In the genomic region with DNA sequence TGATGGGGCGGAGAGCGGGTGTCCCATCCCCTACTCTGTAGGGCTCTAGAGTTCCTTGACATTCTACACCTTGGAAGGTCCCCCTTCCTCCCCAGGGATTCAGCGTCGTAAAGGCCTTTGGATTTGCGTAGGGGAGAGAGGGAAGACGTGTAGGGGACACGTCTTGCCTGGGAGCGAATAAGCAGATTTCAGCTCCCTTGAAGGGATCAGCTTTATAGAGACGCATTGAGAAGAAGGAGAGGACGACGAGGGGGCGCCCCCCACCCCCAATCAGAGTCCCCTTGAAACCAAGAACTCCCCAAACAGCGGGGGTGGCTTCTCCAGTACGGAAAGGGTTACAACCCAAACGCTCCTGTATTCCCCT, we compare ENCODE assay signal across 8 cellular contexts. TPM values are rescaled to one million over a fixed set of nuclear protein-coding genes. Genes with fewer than 3 reads are reported as not detected.
DNase-seq lines count a peak whose midpoint lies in the region; ATAC-seq and TF ChIP-seq lines count a peak whose summit lies in the region.

No MANE protein-coding gene starts in this region.

- peak; percentile 1 for ATAC-seq in HG02885 (IDR thresholded peaks at IDR 0.05; ENCODE audit: poor library complexity, unreplicated experiment)
- ATAC-seq in GM21717 (IDR thresholded peaks at IDR 0.05; ENCODE audit: unreplicated experiment) = no peak

- H3K36me3 ChIP-seq in ascending aorta (peaks cover 26 to 31% of the 10 kb centered on the region in 2 donors), thyroid gland (peaks cover 16 to 30% of the 10 kb centered on the region in 2 donors)

- no peak for TF ChIP-seq CTCF in AG09309 (IDR thresholded peaks at IDR 0.05; ENCODE audit: control insufficient read depth, insufficient read depth, low read depth, low read length, missing control alignments)
- TF ChIP-seq CTCF in ascending aorta (IDR thresholded peaks at IDR 0.05) = no peak
- TF ChIP-seq CTCF in thyroid gland (IDR thresholded peaks at IDR 0.05) = no peak
- no peak for TF ChIP-seq CTCF in GM13977 (IDR thresholded peaks at IDR 0.05; ENCODE audit: extremely low read depth, insufficient read depth, missing control alignments)

- intact Hi-C loops in ascending aorta (cut with DNase I) (loop anchor here (2.0 kb wide), 1 partner anchor 554 kb away; a partner anchor contains a TSS), thyroid gland (cut with DNase I) (no loop called here)

- H3K4me1 ChIP-seq in ascending aorta = peaks cover 8 to 27% of the 10 kb centered on the region in 2 donors
- H3K4me1 ChIP-seq in thyroid gland = peaks cover 10 to 13% of the 10 kb centered on the region in 2 donors

- in situ Hi-C loops in GM13977 (cut with MboI; ENCODE audit: low pct_unique_long_range_greater_than_20kb, low sequenced_read_pairs, unreplicated experiment) = no loop called here

- WGBS in thyroid gland, 2 donors = 1 to 3% methylated on average over 15 of the region's 15 CpGs

- no peak for TF ChIP-seq POLR2A in thyroid gland (IDR thresholded peaks at IDR 0.05)

- no peak for DNase-seq in AG09309 (ENCODE audit: low read depth)
- no peak for DNase-seq in ascending aorta (ENCODE audit: low spot score in 2 of 2)
- DNase-seq in left kidney (ENCODE audit: low read depth, low spot score) = peak; percentile 46
- DNase-seq in thyroid gland = no peak
- no peak for DNase-seq in GM13977 (ENCODE audit: low spot score)
- no peak for DNase-seq in stimulated activated CD8-positive, alpha-beta memory T cell treated with anti-CD3 and anti-CD28 coated beads, Interleukin-4, amount 100 ng/mL, for 48 hours

- H3K4me3 ChIP-seq in AG09309 (ENCODE audit: control insufficient read depth, low read depth, low read length) (peak overlapping the region; percentile 81), ascending aorta (peak overlapping the region; percentile 81 to 87), thyroid gland (replicated peaks in 1 of 3) (peak overlapping the region; percentile 44 to 83 (median 65))

- H3K27me3 ChIP-seq in ascending aorta (no peaks in the 10 kb centered on the region), thyroid gland (no peaks in the 10 kb centered on the region)

- H3K27ac ChIP-seq in ascending aorta (peak overlapping the region; percentile 66 to 85), thyroid gland (peak overlapping the region in 2 of 3 donors; percentile 56 to 64)

- no peaks in the 10 kb centered on the region for H3K9me3 ChIP-seq in ascending aorta
- no peaks in the 10 kb centered on the region for H3K9me3 ChIP-seq in thyroid gland

RNA-seq across cellular contexts. Expression of a gene that starts 0.3 kb away (rescaled TPM):
- total RNA-seq in ascending aorta (258 TPM), thyroid gland (100 to 1,000 TPM; 153 to 212 (median 155) TPM)

RNA-seq across cellular contexts. Expression of a gene that starts 24.9 kb away (rescaled TPM):
- total RNA-seq in ascending aorta (not detected), thyroid gland (not detected)

RNA-seq across cellular contexts. Expression of a gene that starts 51.0 kb away (rescaled TPM):
- total RNA-seq in ascending aorta = 284 TPM
- 100 to 1,000 TPM; 181 to 334 (median 259) TPM for total RNA-seq in thyroid gland
